In genomic region chr6:148698671-148699180, GRCh38 we compare ENCODE assay signal across 29 cellular contexts. TPM values are rescaled to one million over a fixed set of nuclear protein-coding genes. Genes with fewer than 3 reads are reported as not detected.
"Had no signal": no experiment of that assay in that cellular context is flagged by ENCODE, and none has a peak within 500 bp of the region (broad histone marks: within the 10 kb centered on the region; RNA-seq: fewer than 3 reads in every experiment).

No MANE protein-coding gene starts in this region.

- H3K27me3 ChIP-seq: ovary, right lobe of liver, sigmoid colon, suprapubic skin, testis, tibial artery, transverse colon, upper lobe of right lung, vagina had no signal

- H3K27ac ChIP-seq: ovary, parathyroid adenoma, psoas muscle, right lobe of liver, sigmoid colon, suprapubic skin, testis, tibial artery, transverse colon, upper lobe of right lung, vagina had no signal

- H3K4me1 ChIP-seq: psoas muscle had no signal

- H3K27me3 Mint-ChIP-seq: type B pancreatic cell had no signal

- H3K36me3 Mint-ChIP-seq: natural killer cell; stimulated activated effector memory CD8-positive, alpha-beta T cell treated with anti-CD3 and anti-CD28 coated beads, Interleukin-12 subunit alpha, Interleukin-12 subunit beta, amount 100 ng/mL, for 72 hours; type B pancreatic cell had no signal

- ATAC-seq: naive thymus-derived CD4-positive, alpha-beta T cell; natural killer cell; psoas muscle; right cardiac atrium; right lobe of liver; stimulated activated effector memory CD8-positive, alpha-beta T cell treated with anti-CD3 and anti-CD28 coated beads, Interleukin-12 subunit alpha, Interleukin-12 subunit beta, amount 100 ng/mL, for 72 hours; upper lobe of right lung had no signal

- H3K36me3 ChIP-seq: ovary, right lobe of liver, sigmoid colon, suprapubic skin, tibial artery, transverse colon, upper lobe of right lung, vagina had no signal

- H3K9me3 ChIP-seq: ovary, psoas muscle, right lobe of liver, sigmoid colon, suprapubic skin, testis, tibial artery, transverse colon, vagina had no signal

- H3K4me3 ChIP-seq: ovary, psoas muscle, right lobe of liver, sigmoid colon, suprapubic skin, tibial artery, transverse colon, upper lobe of right lung, vagina had no signal

- H3K27ac Mint-ChIP-seq: naive thymus-derived CD4-positive, alpha-beta T cell; natural killer cell; nephron progenitor cell; progenitor cell of endocrine pancreas; stimulated activated effector memory CD8-positive, alpha-beta T cell treated with anti-CD3 and anti-CD28 coated beads, Interleukin-12 subunit alpha, Interleukin-12 subunit beta, amount 100 ng/mL, for 72 hours; stimulated activated naive CD8-positive, alpha-beta T cell treated with anti-CD3 and anti-CD28 coated beads, Interleukin-15, Interleukin-2, amounts not matched to agents 100 ng/mL and 50 ng/mL, for 24 hours; type B pancreatic cell had no signal

- H3K9me3 Mint-ChIP-seq: stimulated activated effector memory CD8-positive, alpha-beta T cell treated with anti-CD3 and anti-CD28 coated beads, Interleukin-12 subunit alpha, Interleukin-12 subunit beta, amount 100 ng/mL, for 72 hours; type B pancreatic cell had no signal

- H3K9ac ChIP-seq: parathyroid adenoma had no signal

- H2AFZ ChIP-seq: parathyroid adenoma had no signal

- DNase-seq: naive thymus-derived CD4-positive, alpha-beta T cell; natural killer cell; nephron progenitor cell; occipital lobe; ovary; posterior cingulate gyrus; psoas muscle; right lobe of liver; sigmoid colon; small intestine; stimulated activated CD4-positive, alpha-beta T cell treated with anti-CD3 and anti-CD28 coated beads, Interleukin-15, amount 100 ng/mL, for 24 hours; stimulated activated CD4-positive, alpha-beta T cell treated with anti-CD3 and anti-CD28 coated beads, Interleukin-2, amount 100 ng/mL, for 24 hours; stimulated activated CD4-positive, alpha-beta T cell treated with anti-CD3 and anti-CD28 coated beads, Interleukin-2, amount 100 ng/mL, for 48 hours; stimulated activated CD4-positive, alpha-beta T cell treated with anti-CD3 and anti-CD28 coated beads, Interleukin-4, amount 100 ng/mL, for 24 hours; stimulated activated naive CD4-positive, alpha-beta T cell; substantia nigra; testis; tibial artery; transverse colon; upper lobe of right lung had no signal

- H3K4me3 Mint-ChIP-seq: naive thymus-derived CD4-positive, alpha-beta T cell; natural killer cell; nephron progenitor cell; neural crest cell; stimulated activated effector memory CD8-positive, alpha-beta T cell treated with anti-CD3 and anti-CD28 coated beads, Interleukin-12 subunit alpha, Interleukin-12 subunit beta, amount 100 ng/mL, for 72 hours; stimulated activated naive CD8-positive, alpha-beta T cell treated with anti-CD3 and anti-CD28 coated beads, Interleukin-15, Interleukin-2, amounts not matched to agents 100 ng/mL and 50 ng/mL, for 24 hours; type B pancreatic cell had no signal

RNA-seq across cellular contexts. Expression of gene UST, which starts 48.1 kb away (rescaled TPM):
- polyA plus RNA-seq: naive thymus-derived CD4-positive, alpha-beta T cell had no signal
